In genomic region chr1:76770979-76771378, GRCh38 we compare ENCODE assay signal across 19 cellular contexts.
DNase-seq lines count a peak whose midpoint lies in the region; ATAC-seq and TF ChIP-seq lines count a peak whose summit lies in the region.
"Had no signal": no experiment of that assay in that cellular context is flagged by ENCODE, and none has a peak within 500 bp of the region (broad histone marks: within the 10 kb centered on the region; RNA-seq: fewer than 3 reads in every experiment).

No MANE protein-coding gene starts in this region.

- intact Hi-C loops in colonic mucosa (cut with DNase I) (no loop called here), psoas muscle (cut with DNase I) (no loop called here)

- DNase-seq in NCI-H2081 (lab: John Stamatoyannopoulos, UW): peak; percentile 4 to 44
- no peak for DNase-seq in NCI-H2081 treated with DMSO at 0.1 percent for 48 hours (lab: John Stamatoyannopoulos, UW)
- peak; percentile 91 for DNase-seq in NCI-H2171 (lab: John Stamatoyannopoulos, UW)
- peak in 30 of 56 donors; percentile 1 to 62 (median 18) for DNase-seq in amygdala (lab: John Stamatoyannopoulos, UW)
- no peak for DNase-seq in colonic mucosa
- no peak for DNase-seq in omental fat pad (ENCODE audit: low spot score)
- no peak for DNase-seq in NAMALWA (ENCODE audit: low spot score)
- DNase-seq in psoas muscle: no peak
- DNase-seq: activated CD4-positive, alpha-beta T cell treated with anti-CD3 and anti-CD28 coated beads for 48 hours; activated CD8-positive, alpha-beta memory T cell treated with anti-CD3 and anti-CD28 coated beads, Interleukin-2, amount 50 U/mL, for 48 hours; activated effector memory CD4-positive, alpha-beta T cell treated with Interleukin-2 at 50 U/mL for 16 hours; erythroblast; gastrocnemius medialis; kidney glomerular epithelial cell; mesenchymal stem cell; natural killer cell; upper lobe of left lung had no signal

- H3K9me3 ChIP-seq in colonic mucosa (no peaks in the 10 kb centered on the region), psoas muscle (no peaks in the 10 kb centered on the region)
- H3K9me3 ChIP-seq: BLaER1 treated with 17β-estradiol and CSF1 and Interleukin-3, amounts not matched to agents 10 nM and 100 nM; gastrocnemius medialis; HAP-1; upper lobe of left lung had no signal

- H3K27me3 ChIP-seq in colonic mucosa (no peaks in the 10 kb centered on the region), psoas muscle (ENCODE audit: insufficient read depth in 3 of 3, low read length in 2 of 3) (peaks cover 0 to 3% (median 0%) of the 10 kb centered on the region in 3 donors)
- H3K27me3 ChIP-seq: gastrocnemius medialis, upper lobe of left lung had no signal

- no peak overlapping the region for H3K9ac ChIP-seq in colonic mucosa (ENCODE audit: low read depth in 2 of 2, low read length in 2 of 2)
- H3K9ac ChIP-seq: BLaER1 treated with 17β-estradiol and CSF1 and Interleukin-3, amounts not matched to agents 10 nM and 100 nM had no signal

- WGBS in psoas muscle, 3 donors: 10 to 24% (median 19%) methylated on average over 3 of the region's 3 CpGs

- TF ChIP-seq CTCF in colonic mucosa (IDR thresholded peaks at IDR 0.05): no peak
- TF ChIP-seq CTCF in omental fat pad (IDR thresholded peaks at IDR 0.05): no peak
- no peak for TF ChIP-seq CTCF in psoas muscle (IDR thresholded peaks at IDR 0.05)

- ATAC-seq in omental fat pad (ENCODE audit: low FRiP score) (no peak), psoas muscle (no peak)
- ATAC-seq: gastrocnemius medialis, natural killer cell had no signal

- H3K36me3 ChIP-seq in colonic mucosa (no peaks in the 10 kb centered on the region), psoas muscle (ENCODE audit: insufficient read depth in 1 of 2, low read depth in 1 of 2) (no peaks in the 10 kb centered on the region)
- H3K36me3 ChIP-seq: BLaER1 treated with 17β-estradiol and CSF1 and Interleukin-3, amounts not matched to agents 10 nM and 100 nM; gastrocnemius medialis; HAP-1; upper lobe of left lung had no signal

- no peak overlapping the region for H3K27ac ChIP-seq in colonic mucosa
- no peak overlapping the region for H3K27ac ChIP-seq in psoas muscle
- H3K27ac ChIP-seq: BLaER1 treated with 17β-estradiol and CSF1 and Interleukin-3, amounts not matched to agents 10 nM and 100 nM; gastrocnemius medialis; upper lobe of left lung had no signal

- H3K4me1 ChIP-seq in colonic mucosa (no peaks in the 10 kb centered on the region), psoas muscle (no peaks in the 10 kb centered on the region)
- H3K4me1 ChIP-seq: BLaER1 treated with 17β-estradiol and CSF1 and Interleukin-3, amounts not matched to agents 10 nM and 100 nM; gastrocnemius medialis; HAP-1; upper lobe of left lung had no signal

- H3K4me3 ChIP-seq in colonic mucosa: no peak overlapping the region
- no peak overlapping the region for H3K4me3 ChIP-seq in psoas muscle
- H3K4me3 ChIP-seq: BLaER1 treated with 17β-estradiol and CSF1 and Interleukin-3, amounts not matched to agents 10 nM and 100 nM; gastrocnemius medialis; HAP-1; upper lobe of left lung had no signal

Comparison
In these comparisons a context has a peak if more than half of its experiments do, and no peak if none do; other contexts are left out.
1. DNase-seq: peak in NCI-H2081 (2 of 2), NCI-H2171 (single experiment) and amygdala (30 of 56); none in NCI-H2081 treated with DMSO at 0.1 percent for 48 hours (single experiment), colonic mucosa (single experiment), omental fat pad (single experiment), NAMALWA (single experiment) and psoas muscle (0 of 2).